ENCODE assay signal across 1 cellular context in the genomic region with DNA sequence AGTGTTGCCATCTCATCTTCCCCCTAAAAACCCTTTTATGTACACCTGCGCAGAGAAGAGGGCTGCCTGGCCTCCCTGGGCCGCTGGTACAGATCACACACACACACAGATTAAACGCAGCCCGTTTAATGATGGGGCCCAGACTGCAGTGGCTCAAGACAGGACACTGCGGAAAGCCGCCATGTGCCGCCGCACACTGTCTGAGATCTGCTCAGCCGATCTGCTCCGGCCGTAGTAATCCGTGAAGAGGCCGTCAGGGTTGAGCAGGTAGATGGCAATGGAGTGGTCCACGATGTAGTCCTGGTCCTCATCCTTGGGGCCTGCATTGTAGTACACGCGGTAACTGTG.
TF ChIP-seq lines count a peak whose summit lies in the region.

No MANE protein-coding gene starts in this region.

TF ChIP-seq in HepG2, 621 proteins besides CTCF, POLR2A, EP300 and RAD21:
- TF ChIP-seq JARID2 (CRISPR knock-in tag; IDR thresholded peaks at IDR 0.05; ENCODE audit: insufficient replicate concordance) (no peak), ZNF18 (CRISPR knock-in tag; IDR thresholded peaks at IDR 0.05; ENCODE audit: insufficient replicate concordance) (no peak), ZNF572 (CRISPR knock-in tag; IDR thresholded peaks at IDR 0.05) (no peak), CCDC6 (CRISPR knock-in tag; IDR thresholded peaks at IDR 0.05) (no peak), ZBTB33 (CRISPR knock-in tag; IDR thresholded peaks at IDR 0.05) (0 out of 2 replicates have a peak, but pooled peaks have one; percentile 11), HNRNPUL1 (IDR thresholded peaks at IDR 0.05; ENCODE audit: low read depth, low read length) (no peak)
- TF ChIP-seq, protein P1, sequence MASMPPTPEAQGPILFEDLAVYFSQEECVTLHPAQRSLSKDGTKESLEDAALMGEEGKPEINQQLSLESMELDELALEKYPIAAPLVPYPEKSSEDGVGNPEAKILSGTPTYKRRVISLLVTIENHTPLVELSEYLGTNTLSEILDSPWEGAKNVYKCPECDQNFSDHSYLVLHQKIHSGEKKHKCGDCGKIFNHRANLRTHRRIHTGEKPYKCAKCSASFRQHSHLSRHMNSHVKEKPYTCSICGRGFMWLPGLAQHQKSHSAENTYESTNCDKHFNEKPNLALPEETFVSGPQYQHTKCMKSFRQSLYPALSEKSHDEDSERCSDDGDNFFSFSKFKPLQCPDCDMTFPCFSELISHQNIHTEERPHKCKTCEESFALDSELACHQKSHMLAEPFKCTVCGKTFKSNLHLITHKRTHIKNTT (CRISPR knock-in tag; IDR thresholded peaks at IDR 0.05): no peak
